In genomic region chr17:71399649-71400048, GRCh38 we compare ENCODE assay signal across 3 cellular contexts.
TF ChIP-seq lines count a peak whose summit lies in the region.

No MANE protein-coding gene starts in this region.

TF ChIP-seq in A549, 52 proteins besides CTCF, POLR2A, EP300 and RAD21:
- TF ChIP-seq MAFK (IDR thresholded peaks at IDR 0.05; ENCODE audit: partially characterized antibody) (peak; percentile 67), ZFP36 (IDR thresholded peaks at IDR 0.05; ENCODE audit: borderline replicate concordance, partially characterized antibody) (no peak)
TF ChIP-seq in A549: peak in this region for 1.

TF ChIP-seq in IMR-90, 13 proteins besides CTCF, POLR2A, EP300 and RAD21:
- TF ChIP-seq ELK1 (IDR thresholded peaks at IDR 0.05; ENCODE audit: borderline replicate concordance, low read depth, low read length): no peak
- 0 out of 2 replicates have a peak, but pooled peaks have one; percentile 29 for TF ChIP-seq MAFK (IDR thresholded peaks at IDR 0.05; ENCODE audit: low read depth, low read length)

TF ChIP-seq in K562, 482 proteins besides CTCF, POLR2A, EP300 and RAD21:
- TF ChIP-seq ZNF316 (IDR thresholded peaks at IDR 0.05) (0 out of 2 replicates have a peak, but pooled peaks have one; percentile 15), NUFIP1 (IDR thresholded peaks at IDR 0.05; ENCODE audit: partially characterized antibody) (no peak)
